In the genomic region with DNA sequence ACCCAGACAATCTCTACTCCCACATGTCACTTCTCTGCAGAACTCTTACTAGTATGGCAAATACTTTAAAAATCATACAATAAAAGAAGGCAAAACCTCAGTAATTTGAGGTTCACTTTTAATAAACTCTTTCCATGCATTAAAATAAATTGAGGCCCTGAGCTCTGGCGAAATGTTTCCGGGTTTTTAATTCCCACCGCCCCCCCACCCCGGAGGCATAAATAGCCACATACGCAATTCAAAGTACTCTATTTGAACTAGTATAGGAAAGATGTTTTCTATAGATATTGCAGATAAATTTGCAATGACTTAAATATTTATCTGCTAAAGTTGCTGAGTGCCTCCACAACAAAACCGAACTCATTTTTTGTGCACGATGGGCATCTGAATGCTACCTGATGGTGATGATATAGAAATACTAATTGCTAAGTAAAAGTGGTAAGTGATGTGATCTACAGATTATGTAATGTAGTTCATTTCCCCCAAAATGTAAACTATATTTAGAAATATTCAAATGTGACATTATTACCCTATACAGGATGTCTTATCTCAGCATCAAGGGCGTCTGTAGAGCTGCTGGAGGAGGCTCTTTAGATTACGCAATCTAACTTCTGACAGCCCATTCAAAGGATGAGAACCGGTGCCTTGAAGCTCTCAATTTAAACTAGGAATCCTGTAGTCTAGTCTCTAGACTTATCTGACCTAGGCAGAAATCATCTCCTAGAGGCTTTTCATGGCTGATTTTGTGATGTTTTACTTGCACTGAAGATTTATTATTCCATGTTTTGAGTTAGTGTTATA, we compare ENCODE assay signal across 8 cellular contexts. TPM values are rescaled to one million over a fixed set of nuclear protein-coding genes. Genes with fewer than 3 reads are reported as not detected.
DNase-seq lines count a peak whose midpoint lies in the region; ATAC-seq, FAIRE-seq and TF ChIP-seq lines count a peak whose summit lies in the region.

No MANE protein-coding gene starts in this region.

- H3K23me2 ChIP-seq in H1 (ENCODE audit: low read depth, low read length) = peaks cover 2% of the 10 kb centered on the region; the same call in 1 of the 2 replicates

- ATAC-seq in GM21528 (IDR thresholded peaks at IDR 0.05; ENCODE audit: low FRiP score, unreplicated experiment) = no peak

- peak overlapping the region; percentile 95 for H3K4me3 ChIP-seq in BLaER1
- H3K4me3 ChIP-seq in H1 (ENCODE audit: extremely low read depth in 1 of 4, insufficient read depth in 2 of 4, low read depth in 3 of 4, low read length in 4 of 4) = peak overlapping the region in 1 of 4 experiments; percentile 67; a peak in 2 of 8 replicates
- H3K4me3 ChIP-seq in ovary = no peak overlapping the region
- H3K4me3 ChIP-seq in H7 (ENCODE audit: insufficient read depth, low read depth, low read length) = no peak overlapping the region

- H3K9me3 ChIP-seq in BLaER1 (peaks cover 10% of the 10 kb centered on the region), H1 (ENCODE audit: insufficient read depth in 2 of 2, low read depth in 1 of 2, low read length in 1 of 2) (no peaks in the 10 kb centered on the region), ovary (no peaks in the 10 kb centered on the region)

- H2AK5ac ChIP-seq in H1 (ENCODE audit: low read depth, low read length) = no peak overlapping the region

- no peak overlapping the region for H2BK15ac ChIP-seq in H1 (ENCODE audit: low read length)

- H3K79me2 ChIP-seq in H1 (ENCODE audit: control insufficient read depth in 1 of 2, insufficient read depth in 2 of 2, low read length in 2 of 2) = peaks cover 15 to 45% of the 10 kb centered on the region in 2 experiments

- H3K56ac ChIP-seq in H1 (replicated peaks; ENCODE audit: insufficient read length, low read depth, low read length) = no peak overlapping the region

- intact Hi-C loops in ovary (cut with DNase I) = loop anchor here in 2 of 4 donors (5.0 to 10.0 kb wide), 4 partner anchors 57 to 363 kb away; no protein-coding TSS in a partner anchor

- H3K14ac ChIP-seq in H1 (ENCODE audit: insufficient read length) = no peak overlapping the region

- H3K9ac ChIP-seq in BLaER1 (peak overlapping the region; percentile 100), H1 (replicated peaks in 1 of 4; ENCODE audit: extremely low read depth in 1 of 4, low read depth in 3 of 4, low read length in 3 of 4) (no peak overlapping the region)

- H2BK5ac ChIP-seq in H1 (ENCODE audit: low read depth, low read length) = no peak overlapping the region

- no peak overlapping the region for H2AFZ ChIP-seq in H1 (ENCODE audit: low read length)

- POLR2A ChIA-PET in H1 (lab: Charles Lee; ENCODE audit: partially characterized antibody) = interaction anchor here (0.6 to 3.6 kb wide), 7 partner anchors 9 to 173 kb away, joined by 3 to 35 read pairs (median 4); a partner anchor contains a TSS

- no peak overlapping the region for H3K4ac ChIP-seq in H1 (replicated peaks; ENCODE audit: insufficient read length, low read depth, low read length)

- H4K8ac ChIP-seq in H1 (ENCODE audit: extremely low read depth, insufficient read depth, low read length) = no peak overlapping the region

- H3K36me3 ChIP-seq in BLaER1 = peaks cover 45% of the 10 kb centered on the region
- H3K36me3 ChIP-seq in H1 (ENCODE audit: control insufficient read depth in 2 of 4, insufficient read depth in 4 of 4, low read length in 3 of 4) = peaks cover 0 to 23% (median 5%) of the 10 kb centered on the region in 4 experiments; a peak in 4 of 8 replicates
- no peaks in the 10 kb centered on the region for H3K36me3 ChIP-seq in ovary
- H3K36me3 ChIP-seq in H7 (replicated peaks; ENCODE audit: control insufficient read depth, insufficient read depth, low read length) = peaks cover under 1% of the 10 kb centered on the region; the same call in 1 of the 2 replicates

- DNase-seq in HCEC 1CT = peak; percentile 62
- peak; percentile 68 for DNase-seq in SK-MEL-5 (ENCODE audit: low read depth, low spot score)
- DNase-seq in H1 (ENCODE audit: low read depth in 1 of 2, low spot score in 2 of 2) = no peak
- DNase-seq in ovary = no peak
- DNase-seq in H7 = no peak
- no peak for DNase-seq in NCI-H187 treated with DMSO at 0.1 percent for 48 hours (lab: John Stamatoyannopoulos, UW)

- no peak overlapping the region for H4K91ac ChIP-seq in H1 (replicated peaks; ENCODE audit: insufficient read length, low read length)

- H3K4me2 ChIP-seq in BLaER1 (peak overlapping the region; percentile 79), H1 (ENCODE audit: insufficient read depth in 1 of 2, low read depth in 2 of 2, low read length in 2 of 2) (peak overlapping the region in 1 of 2 experiments; percentile 63; a peak in 1 of 4 replicates)

- TF ChIP-seq EP300 in H1 (IDR thresholded peaks at IDR 0.05; ENCODE audit: borderline replicate concordance in 1 of 2, low read depth in 2 of 2, low read length in 2 of 2) (no peak), ovary (IDR thresholded peaks at IDR 0.05) (no peak)

- no peak overlapping the region for H3K23ac ChIP-seq in H1 (ENCODE audit: insufficient read length)

- no peak overlapping the region for H2BK120ac ChIP-seq in H1 (replicated peaks; ENCODE audit: low read depth, low read length)

- no peak for FAIRE-seq in H1 (lab: Jason Lieb, UNC)

- TF ChIP-seq CTCF in H1 (IDR thresholded peaks at IDR 0.05; ENCODE audit: control extremely low read depth in 1 of 3, insufficient read depth in 1 of 3, low read depth in 1 of 3, low read length in 3 of 3) (no peak), ovary (IDR thresholded peaks at IDR 0.05) (no peak)

- H2BK20ac ChIP-seq in H1 (ENCODE audit: low read length) = no peak overlapping the region

- 68% methylated on average over 10 of the region's 10 CpGs; no CpG with 5 or more reads in 1 of the 2 experiments for WGBS in H1 (ENCODE audit: extremely low coverage in 1 of 2, insufficient coverage in 1 of 2, insufficient read length in 1 of 2, insufficient replicate concordance in 2 of 2, low coverage in 1 of 2, low lambda C conversion rate in 2 of 2, missing lambda C conversion rate in 1 of 2), 2 experiments
- WGBS in ovary, 3 donors = 18 to 26% (median 24%) methylated on average over 10 of the region's 10 CpGs

- H4K5ac ChIP-seq in H1 (ENCODE audit: insufficient read length, low read depth, low read length) = no peak overlapping the region

- H4K20me1 ChIP-seq in BLaER1 (peaks cover 8% of the 10 kb centered on the region; the same call in 1 of the 2 replicates), H1 (replicated peaks in 1 of 2; ENCODE audit: control insufficient read depth in 1 of 2, insufficient read depth in 2 of 2, low read length in 2 of 2) (peaks cover 11 to 16% of the 10 kb centered on the region in 2 experiments)

- no peaks in the 10 kb centered on the region for H3K79me1 ChIP-seq in H1 (ENCODE audit: low read depth, low read length)

- H3K27me3 ChIP-seq in BLaER1 (no peaks in the 10 kb centered on the region), H1 (replicated peaks in 1 of 4; ENCODE audit: control insufficient read depth in 3 of 4, extremely low read depth in 1 of 4, insufficient read depth in 3 of 4, low read length in 3 of 4) (no peaks in the 10 kb centered on the region), ovary (no peaks in the 10 kb centered on the region), H7 (ENCODE audit: control insufficient read depth, insufficient read depth, low read length) (no peaks in the 10 kb centered on the region)

- in situ Hi-C loops in SK-MEL-5 (cut with HindIII; ENCODE audit: low pct_unique_long_range_greater_than_20kb, low sequenced_read_pairs) = no loop called here

- H2BK12ac ChIP-seq in H1 (ENCODE audit: low read depth, low read length) = no peak overlapping the region

- CTCF ChIA-PET in H1 (lab: Charles Lee; ENCODE audit: partially characterized antibody) = interaction anchor here (0.5 to 1.9 kb wide), 7 partner anchors 10 to 595 kb away, joined by 3 to 6 read pairs (median 3); no protein-coding TSS in a partner anchor

- peak overlapping the region; percentile 100 for H3K27ac ChIP-seq in BLaER1
- no peak overlapping the region for H3K27ac ChIP-seq in H1 (ENCODE audit: low read depth, low read length)
- peak overlapping the region; percentile 82 to 97 for H3K27ac ChIP-seq in ovary

- TF ChIP-seq POLR2A in H1 (IDR thresholded peaks at IDR 0.05; ENCODE audit: control extremely low read depth in 1 of 2, low read depth in 2 of 2, low read length in 2 of 2) = no peak
- no peak for TF ChIP-seq POLR2A in ovary (IDR thresholded peaks at IDR 0.05)

- peaks cover 44% of the 10 kb centered on the region for H3K4me1 ChIP-seq in BLaER1
- H3K4me1 ChIP-seq in H1 (replicated peaks in 1 of 4; ENCODE audit: control insufficient read depth in 3 of 4, insufficient read depth in 4 of 4, low read length in 3 of 4) = peaks cover 5 to 18% (median 14%) of the 10 kb centered on the region in 4 experiments; a peak in 6 of 7 replicates
- H3K4me1 ChIP-seq in ovary (ENCODE audit: insufficient read depth) = peaks cover 3% of the 10 kb centered on the region

- no peak for TF ChIP-seq RAD21 in H1 (IDR thresholded peaks at IDR 0.05 in 1 of 2, conservative IDR thresholded peaks at IDR 0.05 in 1 of 2; ENCODE audit: low read depth in 2 of 2, low read length in 2 of 2)

- no peak overlapping the region for H3K18ac ChIP-seq in H1 (ENCODE audit: extremely low read depth, low read length)

TF ChIP-seq in H1, 55 proteins besides CTCF, POLR2A, EP300 and RAD21:
- TF ChIP-seq CEBPB (IDR thresholded peaks at IDR 0.05; ENCODE audit: low read depth, low read length) (peak; percentile 99), CHD1 (IDR thresholded peaks at IDR 0.05; ENCODE audit: low read depth, low read length) (no peak), SUZ12 (IDR thresholded peaks at IDR 0.05; ENCODE audit: low read length) (no peak), KDM1A (IDR thresholded peaks at IDR 0.05; ENCODE audit: borderline replicate concordance, low read length) (no peak)

RNA-seq across cellular contexts. Expression of a gene that starts 8.6 kb away (rescaled TPM):
- 46.1 and 47.5 TPM in 2 replicates for total RNA-seq in SK-MEL-5 (2014; rRNA removed; shearing (Covaris generic))
- 46.5 and 70.0 TPM in 2 replicates for polyA plus RNA-seq in SK-MEL-5 (2015; cell fraction: cytosol; rRNA removed)
- polyA plus RNA-seq in SK-MEL-5 (2015; cell fraction: nucleus; rRNA removed) = 63.0 and 96.7 TPM in 2 replicates
- total RNA-seq in H1 (2021; fragmentation: NEBNext Ultra II Directional; extraction: Animal tissue kit (Norgen Biotek cat#: 25700)) = 67.5 and 68.9 TPM in 2 replicates
- 24.9 and 36.0 TPM in 2 replicates for polyA plus RNA-seq in H1 (2011; rRNA removed)
- 14.9 TPM for polyA plus RNA-seq in H1 (2011; cell fraction: cytosol; rRNA removed)
- 108 TPM for polyA plus RNA-seq in H1 (2011; cell fraction: nucleus; rRNA removed)
- 22.9 to 44.8 TPM (median 38.6 TPM) in 4 replicates for polyA plus RNA-seq in H1 (2012, experiment 1 of 2)
- polyA plus RNA-seq in H1 (2012, experiment 2 of 2) = 26.3 TPM
- polyA plus RNA-seq in H1 (2013, experiment 1 of 2) = 31.8 TPM
- 31.3 TPM for polyA plus RNA-seq in H1 (2013, experiment 2 of 2)
- 22.1 and 38.7 TPM in 2 replicates for polyA minus RNA-seq in H1 (2011; rRNA and poly(A)+ RNA removed)
- polyA minus RNA-seq in H1 (2011; cell fraction: cytosol; rRNA and poly(A)+ RNA removed) = 41.8 TPM
- polyA minus RNA-seq in H1 (2011; cell fraction: nucleus; rRNA and poly(A)+ RNA removed) = 37.3 TPM
- total RNA-seq in ovary = 100 to 1,000 TPM in 6 of 7 donors, 10 to 100 TPM in 1; 66.9 to 180 (median 117) TPM
- polyA plus RNA-seq in ovary = 10 to 100 TPM; 83.9 to 98.8 TPM
- total RNA-seq in H7 (2014; rRNA removed; shearing (Covaris generic)) = 67.0 and 90.9 TPM in 2 replicates

Comparison
In these comparisons a context has a peak if more than half of its experiments do, and no peak if none do; other contexts are left out.
1. DNase-seq: peak in HCEC 1CT (single experiment) and SK-MEL-5 (single experiment); none in H1 (0 of 2), ovary (0 of 5), H7 (single experiment) and NCI-H187 treated with DMSO at 0.1 percent for 48 hours (single experiment).